22 cellular contexts compared by ENCODE assay signal in the genomic region with DNA sequence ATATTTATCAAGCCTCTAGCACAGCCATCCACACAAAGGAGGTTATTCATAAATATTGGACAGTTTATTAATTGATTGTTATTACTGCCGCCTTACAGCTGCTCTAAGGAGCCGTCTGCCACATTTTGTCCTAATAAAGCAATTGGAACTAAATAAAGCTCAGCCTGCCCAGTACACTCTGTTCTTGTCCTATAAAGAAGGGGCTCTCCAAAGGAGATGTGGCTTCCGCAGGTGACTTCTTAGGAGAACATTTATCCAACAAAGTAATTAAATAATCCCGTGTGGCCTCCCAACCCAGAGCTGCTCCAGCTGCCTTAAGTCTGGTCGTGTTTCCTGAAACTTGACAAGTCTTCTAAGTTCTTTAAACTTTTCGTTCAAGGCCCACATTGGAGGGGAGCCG.
DNase-seq lines count a peak whose midpoint lies in the region; ATAC-seq and TF ChIP-seq lines count a peak whose summit lies in the region.
"Had no signal": no experiment of that assay in that cellular context is flagged by ENCODE, and none has a peak within 500 bp of the region (broad histone marks: within the 10 kb centered on the region; RNA-seq: fewer than 3 reads in every experiment).

No MANE protein-coding gene starts in this region.

- no peak for TF ChIP-seq CTCF in body of pancreas (IDR thresholded peaks at IDR 0.05)
- no peak for TF ChIP-seq CTCF in gastrocnemius medialis (IDR thresholded peaks at IDR 0.05 in 4 of 5, conservative IDR thresholded peaks at IDR 0.05 in 1 of 5)

- H3K36me3 ChIP-seq in body of pancreas (replicated peaks in 1 of 2; ENCODE audit: insufficient read depth in 1 of 2, low read depth in 2 of 2) (no peaks in the 10 kb centered on the region), gastrocnemius medialis (no peaks in the 10 kb centered on the region)
- H3K36me3 ChIP-seq: MG63 had no signal

- no peak overlapping the region for H3K4me3 ChIP-seq in body of pancreas
- no peak overlapping the region for H3K4me3 ChIP-seq in gastrocnemius medialis
- H3K4me3 ChIP-seq: A549, MG63 had no signal

- peaks cover 10 to 16% of the 10 kb centered on the region in 2 donors for H3K27me3 Mint-ChIP-seq in natural killer cell treated with Interleukin-12 subunit alpha and Interleukin-12 subunit beta and Interleukin-15 and Interleukin-18, amount 100 ng/mL, for 72 hours

- no peak overlapping the region for H3K27ac Mint-ChIP-seq in natural killer cell treated with Interleukin-12 subunit alpha and Interleukin-12 subunit beta and Interleukin-15 and Interleukin-18, amount 100 ng/mL, for 72 hours
- H3K27ac Mint-ChIP-seq: B cell had no signal

- H3K36me3 Mint-ChIP-seq in natural killer cell treated with Interleukin-12 subunit alpha and Interleukin-12 subunit beta and Interleukin-15 and Interleukin-18, amount 100 ng/mL, for 72 hours: no peaks in the 10 kb centered on the region
- H3K36me3 Mint-ChIP-seq: CD8-positive, alpha-beta memory T cell had no signal

- H3K9me3 Mint-ChIP-seq in natural killer cell treated with Interleukin-12 subunit alpha and Interleukin-12 subunit beta and Interleukin-15 and Interleukin-18, amount 100 ng/mL, for 72 hours: no peaks in the 10 kb centered on the region

- peak; percentile 23 for DNase-seq in Ammon's horn (ENCODE audit: low spot score)
- DNase-seq in body of pancreas: no peak
- peak; percentile 66 for DNase-seq in midbrain (lab: John Stamatoyannopoulos, UW)
- no peak for DNase-seq in gastrocnemius medialis
- no peak for DNase-seq in DMS 273 (lab: John Stamatoyannopoulos, UW; ENCODE audit: unreplicated experiment)
- no peak for DNase-seq in activated CD4-positive, CD25-positive, alpha-beta regulatory T cell (lab: John Stamatoyannopoulos, UW)
- DNase-seq in natural killer cell treated with Interleukin-12 subunit alpha and Interleukin-12 subunit beta and Interleukin-15 and Interleukin-18, amount 100 ng/mL, for 72 hours (ENCODE audit: low spot score): no peak
- DNase-seq: CD8-positive, alpha-beta memory T cell; DND-41; KBM-7; MG63; NCI-H2029 treated with DMSO at 0.1 percent for 48 hours; NCI-H446 treated with DMSO at 0.1 percent for 48 hours; NCI-H526; NCI-H82; NK-92 treated with Interleukin-12 subunit alpha and Interleukin-12 subunit beta, amount 100 ng/mL, for 24 hours; PC-3; SHP77 had no signal

- H3K4me1 ChIP-seq in body of pancreas: peaks cover 30% of the 10 kb centered on the region
- H3K4me1 ChIP-seq in gastrocnemius medialis: no peaks in the 10 kb centered on the region
- H3K4me1 ChIP-seq: A549 had no signal

- in situ Hi-C loops in gastrocnemius medialis (cut with MboI; ENCODE audit: low sequenced_read_pairs in 4 of 4): no loop called here

- H3K27ac ChIP-seq in body of pancreas (peak overlapping the region in 3 of 4 donors; percentile 30 to 64 (median 44)), gastrocnemius medialis (no peak overlapping the region)
- H3K27ac ChIP-seq: A549, C4-2B had no signal

- H3K27me3 ChIP-seq in body of pancreas (no peaks in the 10 kb centered on the region), gastrocnemius medialis (peaks cover 2 to 5% (median 3%) of the 10 kb centered on the region in 3 donors)

- no peak for TF ChIP-seq POLR2A in body of pancreas (IDR thresholded peaks at IDR 0.05)
- no peak for TF ChIP-seq POLR2A in gastrocnemius medialis (IDR thresholded peaks at IDR 0.05)

- WGBS in body of pancreas, 2 donors: 21 to 26% methylated on average over 7 of the region's 7 CpGs

- intact Hi-C loops in body of pancreas (cut with DNase I): no loop called here
- intact Hi-C loops in gastrocnemius medialis (cut with DNase I; ENCODE audit: low total_unique reads): no loop called here

- no peaks in the 10 kb centered on the region for H3K4me1 Mint-ChIP-seq in natural killer cell treated with Interleukin-12 subunit alpha and Interleukin-12 subunit beta and Interleukin-15 and Interleukin-18, amount 100 ng/mL, for 72 hours (ENCODE audit: low read depth in 2 of 2)
- H3K4me1 Mint-ChIP-seq: B cell; CD8-positive, alpha-beta memory T cell had no signal

- no peak overlapping the region for H3K4me3 Mint-ChIP-seq in natural killer cell treated with Interleukin-12 subunit alpha and Interleukin-12 subunit beta and Interleukin-15 and Interleukin-18, amount 100 ng/mL, for 72 hours
- H3K4me3 Mint-ChIP-seq: B cell; CD8-positive, alpha-beta memory T cell had no signal

- H3K9me3 ChIP-seq in body of pancreas: no peaks in the 10 kb centered on the region
- H3K9me3 ChIP-seq in gastrocnemius medialis: no peaks in the 10 kb centered on the region
- H3K9me3 ChIP-seq: A549, MG63 had no signal

- ATAC-seq in body of pancreas: peak; percentile 45
- ATAC-seq in gastrocnemius medialis: peak; percentile 36 to 73
- ATAC-seq in natural killer cell treated with Interleukin-12 subunit alpha and Interleukin-12 subunit beta and Interleukin-15 and Interleukin-18, amount 100 ng/mL, for 72 hours: no peak
- ATAC-seq: A549, HCT116, PC-3 had no signal

Comparison
In these comparisons a context has a peak if more than half of its experiments do, and no peak if none do; other contexts are left out.
1. DNase-seq: peak in Ammon's horn (single experiment) and midbrain (single experiment); none in body of pancreas (0 of 4), gastrocnemius medialis (0 of 2), DMS 273 (single experiment), activated CD4-positive, CD25-positive, alpha-beta regulatory T cell (0 of 4) and natural killer cell treated with Interleukin-12 subunit alpha and Interleukin-12 subunit beta and Interleukin-15 and Interleukin-18, amount 100 ng/mL, for 72 hours (single experiment).
2. ATAC-seq: peak in body of pancreas (single experiment) and gastrocnemius medialis (2 of 2); none in natural killer cell treated with Interleukin-12 subunit alpha and Interleukin-12 subunit beta and Interleukin-15 and Interleukin-18, amount 100 ng/mL, for 72 hours (0 of 2).
3. H3K27ac ChIP-seq: peak in body of pancreas (3 of 4); none in gastrocnemius medialis (0 of 4).